Comparison of ENCODE assay signal across 1 cellular context in genomic region chr19:41263042-41263849, GRCh38.
TF ChIP-seq lines count a peak whose summit lies in the region.

No MANE protein-coding gene starts in this region.

TF ChIP-seq in K562, 482 proteins besides CTCF, POLR2A, EP300 and RAD21 (continued from another document and continues in another):
- TF ChIP-seq CEBPZ (IDR thresholded peaks at IDR 0.05; ENCODE audit: borderline replicate concordance, low read depth, low read length) (no peak), PATZ1 (CRISPR knock-in tag; IDR thresholded peaks at IDR 0.05; ENCODE audit: borderline replicate concordance) (no peak), MTA1 (IDR thresholded peaks at IDR 0.05; ENCODE audit: borderline replicate concordance) (no peak), ZNF3 (CRISPR knock-in tag; IDR thresholded peaks at IDR 0.05) (no peak), ZFP36 (IDR thresholded peaks at IDR 0.05; ENCODE audit: low read depth, low read length, partially characterized antibody) (no peak), SIN3B (IDR thresholded peaks at IDR 0.05; ENCODE audit: low read depth) (no peak), KHSRP (IDR thresholded peaks at IDR 0.05) (no peak), ZBTB33 (CRISPR knock-in tag; IDR thresholded peaks at IDR 0.05) (no peak), ZNF780A (CRISPR knock-in tag; IDR thresholded peaks at IDR 0.05) (no peak), ZNF311 (CRISPR knock-in tag; IDR thresholded peaks at IDR 0.05) (no peak), CC2D1A (IDR thresholded peaks at IDR 0.05) (no peak), ZNF586 (CRISPR knock-in tag; conservative IDR thresholded peaks at IDR 0.05) (no peak), DEAF1 (CRISPR knock-in tag; IDR thresholded peaks at IDR 0.05) (no peak), ELK1 (CRISPR knock-in tag; IDR thresholded peaks at IDR 0.05) (no peak), SRF (CRISPR knock-in tag; IDR thresholded peaks at IDR 0.05) (0 out of 4 replicates have a peak, but pooled peaks of 1 of the 2 experiments have one; percentile 29), POLR2G (IDR thresholded peaks at IDR 0.05; ENCODE audit: low read depth, low read length) (peak; percentile 64), MIER1 (IDR thresholded peaks at IDR 0.05; ENCODE audit: low read depth) (no peak), SMARCA5 (IDR thresholded peaks at IDR 0.05) (no peak), HDAC1 (IDR thresholded peaks at IDR 0.05) (peak in 1 of 2 experiments; percentile 30; a peak in 1 of 4 replicates), PHTF2 (CRISPR knock-in tag; IDR thresholded peaks at IDR 0.05) (no peak), KDM5B (IDR thresholded peaks at IDR 0.05; ENCODE audit: insufficient replicate concordance, low read depth, low read length) (no peak), EHMT2 (IDR thresholded peaks at IDR 0.05) (no peak), HINFP (tag; conservative IDR thresholded peaks at IDR 0.05; ENCODE audit: low read depth) (no peak), NCOA2 (IDR thresholded peaks at IDR 0.05; ENCODE audit: partially characterized antibody in 2 of 2) (no peak), FOXM1 (IDR thresholded peaks at IDR 0.05; ENCODE audit: low read depth) (peak; percentile 87), FOXM1 (CRISPR knock-in tag; IDR thresholded peaks at IDR 0.05; ENCODE audit: low read depth) (no peak), RAD51 (IDR thresholded peaks at IDR 0.05; ENCODE audit: borderline replicate concordance, low read depth) (no peak), COPS2 (conservative IDR thresholded peaks at IDR 0.05) (no peak), ZNF407 (IDR thresholded peaks at IDR 0.05; ENCODE audit: low read depth) (no peak), MCM2 (IDR thresholded peaks at IDR 0.05; ENCODE audit: low read depth) (no peak), ZKSCAN3 (CRISPR knock-in tag; IDR thresholded peaks at IDR 0.05) (no peak)
- TF ChIP-seq, protein P1, sequence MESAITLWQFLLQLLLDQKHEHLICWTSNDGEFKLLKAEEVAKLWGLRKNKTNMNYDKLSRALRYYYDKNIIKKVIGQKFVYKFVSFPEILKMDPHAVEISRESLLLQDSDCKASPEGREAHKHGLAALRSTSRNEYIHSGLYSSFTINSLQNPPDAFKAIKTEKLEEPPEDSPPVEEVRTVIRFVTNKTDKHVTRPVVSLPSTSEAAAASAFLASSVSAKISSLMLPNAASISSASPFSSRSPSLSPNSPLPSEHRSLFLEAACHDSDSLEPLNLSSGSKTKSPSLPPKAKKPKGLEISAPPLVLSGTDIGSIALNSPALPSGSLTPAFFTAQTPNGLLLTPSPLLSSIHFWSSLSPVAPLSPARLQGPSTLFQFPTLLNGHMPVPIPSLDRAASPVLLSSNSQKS (CRISPR knock-in tag; IDR thresholded peaks at IDR 0.05) = no peak
- TF ChIP-seq, protein P2, sequence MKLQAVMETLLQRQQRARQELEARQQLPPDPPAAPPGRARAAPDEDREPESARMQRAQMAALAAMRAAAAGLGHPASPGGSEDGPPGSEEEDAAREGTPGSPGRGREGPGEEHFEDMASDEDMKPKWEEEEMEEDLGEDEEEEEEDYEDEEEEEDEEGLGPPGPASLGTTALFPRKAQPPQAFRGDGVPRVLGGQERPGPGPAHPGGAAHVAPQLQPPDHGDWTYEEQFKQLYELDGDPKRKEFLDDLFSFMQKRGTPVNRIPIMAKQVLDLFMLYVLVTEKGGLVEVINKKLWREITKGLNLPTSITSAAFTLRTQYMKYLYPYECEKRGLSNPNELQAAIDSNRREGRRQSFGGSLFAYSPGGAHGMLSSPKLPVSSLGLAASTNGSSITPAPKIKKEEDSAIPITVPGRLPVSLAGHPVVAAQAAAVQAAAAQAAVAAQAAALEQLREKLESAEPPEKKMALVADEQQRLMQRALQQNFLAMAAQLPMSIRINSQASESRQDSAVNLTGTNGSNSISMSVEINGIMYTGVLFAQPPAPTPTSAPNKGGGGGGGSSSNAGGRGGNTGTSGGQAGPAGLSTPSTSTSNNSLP (IDR thresholded peaks at IDR 0.05; ENCODE audit: borderline replicate concordance, low read depth, low read length) = no peak
- TF ChIP-seq, protein P3, sequence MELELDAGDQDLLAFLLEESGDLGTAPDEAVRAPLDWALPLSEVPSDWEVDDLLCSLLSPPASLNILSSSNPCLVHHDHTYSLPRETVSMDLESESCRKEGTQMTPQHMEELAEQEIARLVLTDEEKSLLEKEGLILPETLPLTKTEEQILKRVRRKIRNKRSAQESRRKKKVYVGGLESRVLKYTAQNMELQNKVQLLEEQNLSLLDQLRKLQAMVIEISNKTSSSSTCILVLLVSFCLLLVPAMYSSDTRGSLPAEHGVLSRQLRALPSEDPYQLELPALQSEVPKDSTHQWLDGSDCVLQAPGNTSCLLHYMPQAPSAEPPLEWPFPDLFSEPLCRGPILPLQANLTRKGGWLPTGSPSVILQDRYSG (tag; conservative IDR thresholded peaks at IDR 0.05; ENCODE audit: low read depth) = no peak
